In genomic region chr4:77044458-77045124, GRCh38 we compare ENCODE assay signal across 8 cellular contexts. TPM values are rescaled to one million over a fixed set of nuclear protein-coding genes. Genes with fewer than 3 reads are reported as not detected.
A peak's percentile ranks its signal among the peaks of the same experiment; 100 is the strongest.
DNase-seq lines count a peak whose midpoint lies in the region; ATAC-seq and TF ChIP-seq lines count a peak whose summit lies in the region.

No MANE protein-coding gene starts in this region.

- ATAC-seq in GM21737 (IDR thresholded peaks at IDR 0.05; ENCODE audit: unreplicated experiment): no peak
- ATAC-seq in GM19455 (IDR thresholded peaks at IDR 0.05; ENCODE audit: unreplicated experiment): no peak

- DNase-seq in NCI-H1417 (lab: John Stamatoyannopoulos, UW): peak in 2 of 3 experiments; percentile 56 to 63
- no peak for DNase-seq in NCI-H1417 treated with DMSO at 0.1 percent for 48 hours (lab: John Stamatoyannopoulos, UW)
- peak; percentile 61 for DNase-seq in amniotic epithelial cell (ENCODE audit: low read depth)
- no peak for DNase-seq in kidney epithelial cell (ENCODE audit: low read depth)
- no peak for DNase-seq in suprapubic skin (ENCODE audit: low spot score in 2 of 2)

- peak; percentile 73 for TF ChIP-seq CTCF in LNCAP (IDR thresholded peaks at IDR 0.05)
- TF ChIP-seq CTCF in kidney epithelial cell (IDR thresholded peaks at IDR 0.05; ENCODE audit: insufficient read depth, low read length, poor library complexity, severe bottlenecking): peak; percentile 62
- TF ChIP-seq CTCF in suprapubic skin (IDR thresholded peaks at IDR 0.05): peak; percentile 21 to 27

- no peaks in the 10 kb centered on the region for H3K27me3 ChIP-seq in kidney epithelial cell (ENCODE audit: control insufficient read depth, insufficient read depth, low read length)
- H3K27me3 ChIP-seq in suprapubic skin: no peaks in the 10 kb centered on the region

- H3K36me3 ChIP-seq in kidney epithelial cell (ENCODE audit: control insufficient read depth, insufficient read depth, low read length) (peaks cover 3% of the 10 kb centered on the region), suprapubic skin (peaks cover 12% of the 10 kb centered on the region)

- no peaks in the 10 kb centered on the region for H3K9me3 ChIP-seq in suprapubic skin

- no peak for TF ChIP-seq POLR2A in suprapubic skin (IDR thresholded peaks at IDR 0.05)

- H3K4me3 ChIP-seq in kidney epithelial cell (ENCODE audit: low read depth, low read length) (no peak overlapping the region), suprapubic skin (no peak overlapping the region)

- H3K4me1 ChIP-seq in suprapubic skin: peaks cover 9% of the 10 kb centered on the region

- no peak overlapping the region for H3K27ac ChIP-seq in suprapubic skin

- TF ChIP-seq EP300 in suprapubic skin (IDR thresholded peaks at IDR 0.05): no peak

- WGBS in suprapubic skin: 57% methylated on average over 4 of the region's 4 CpGs

RNA-seq across cellular contexts. Expression of gene CCNI, which starts 31.2 kb away (rescaled TPM):
- 388 and 406 TPM in 2 replicates for total RNA-seq in kidney epithelial cell
- total RNA-seq in suprapubic skin: 100 to 1,000 TPM; 166 to 256 (median 207) TPM

Comparison
In these comparisons a context has a peak if more than half of its experiments do, and no peak if none do; other contexts are left out.
1. DNase-seq: peak in NCI-H1417 (2 of 3) and amniotic epithelial cell (single experiment); none in NCI-H1417 treated with DMSO at 0.1 percent for 48 hours (single experiment), kidney epithelial cell (single experiment) and suprapubic skin (0 of 2).
2. Peak in every context shown above with its lines, with median percentiles within 50 percentile points of each other: CTCF ChIP-seq.